In genomic region chr7:151927540-151927939, GRCh38 we compare ENCODE assay signal across 37 cellular contexts. TPM values are rescaled to one million over a fixed set of nuclear protein-coding genes. Genes with fewer than 3 reads are reported as not detected.
"Had no signal": no experiment of that assay in that cellular context is flagged by ENCODE, and none has a peak within 500 bp of the region (broad histone marks: within the 10 kb centered on the region; RNA-seq: fewer than 3 reads in every experiment).

No MANE protein-coding gene starts in this region.

- H3K4me3 ChIP-seq: adrenal gland, body of pancreas, esophagus squamous epithelium had no signal

- H3K27ac ChIP-seq: adrenal gland, body of pancreas, epithelial cell of prostate, esophagus squamous epithelium had no signal

- H3K9me3 ChIP-seq: adrenal gland, body of pancreas, esophagus squamous epithelium had no signal

- ATAC-seq: activated CD4-positive, alpha-beta T cell treated with anti-CD3 and anti-CD28 coated beads for 36 hours; activated CD8-positive, alpha-beta memory T cell treated with anti-CD3 and anti-CD28 coated beads, Interleukin-2, amount 10 ng/mL, durations not matched to agents 7 days and 5 days; activated CD8-positive, alpha-beta T cell treated with anti-CD3 and anti-CD28 coated beads, Interleukin-2, amount 10 ng/mL, durations not matched to agents 7 days and 5 days; activated naive CD8-positive, alpha-beta T cell treated with anti-CD3 and anti-CD28 coated beads, Interleukin-2, amount 50 U/mL, for 24 hours; body of pancreas; T-helper 17 cell had no signal

- H3K36me3 ChIP-seq: adrenal gland, esophagus squamous epithelium had no signal

- DNase-seq: activated CD4-positive, alpha-beta memory T cell treated with anti-CD3 and anti-CD28 coated beads for 36 hours; activated CD4-positive, alpha-beta T cell treated with anti-CD3 and anti-CD28 coated beads for 36 hours; activated CD4-positive, alpha-beta T cell treated with anti-CD3 and anti-CD28 coated beads, Interleukin-2, amount 10 ng/mL, durations not matched to agents 24 days and 14 days; activated CD4-positive, CD25-positive, alpha-beta regulatory T cell; activated CD4-positive, CD25-positive, alpha-beta regulatory T cell treated with anti-CD3 and anti-CD28 coated beads, Interleukin-2, amount 50 U/mL, for 72 hours; activated CD8-positive, alpha-beta memory T cell treated with anti-CD3 and anti-CD28 coated beads, Interleukin-2, amount 10 ng/mL, durations not matched to agents 7 days and 5 days; activated CD8-positive, alpha-beta memory T cell treated with anti-CD3 and anti-CD28 coated beads, Interleukin-2, amount 50 U/mL, for 4 hours; activated CD8-positive, alpha-beta T cell treated with anti-CD3 and anti-CD28 coated beads, Interleukin-2, amount 10 ng/mL, durations not matched to agents 7 days and 5 days; activated effector memory CD4-positive, alpha-beta T cell treated with anti-CD3 and anti-CD28 coated beads, Interleukin-2, amount 50 U/mL, for 16 hours; activated naive CD4-positive, alpha-beta T cell treated with anti-CD3 and anti-CD28 coated beads for 36 hours; activated naive CD8-positive, alpha-beta T cell treated with anti-CD3 and anti-CD28 coated beads for 36 hours; activated naive CD8-positive, alpha-beta T cell treated with anti-CD3 and anti-CD28 coated beads, Interleukin-2, amount 50 U/mL, for 24 hours; activated T-cell treated with anti-CD3 and anti-CD28 coated beads, Interleukin-2, amount 50 U/mL, for 1 hour; activated T-cell treated with anti-CD3 and anti-CD28 coated beads, Interleukin-2, amount 50 U/mL, for 48 hours; adrenal gland; amygdala; aorta; body of pancreas; caudate nucleus; cortex of kidney; effector CD8-positive, alpha-beta T cell; esophagus squamous epithelium; head of caudate nucleus; T-helper 1 cell; T-helper 17 cell; T1000 had no signal

- H3K27me3 ChIP-seq: body of pancreas had no signal

RNA-seq across cellular contexts. Expression of gene GALNTL5, which starts 28.7 kb away (rescaled TPM):
- total RNA-seq: activated CD4-positive, alpha-beta memory T cell treated with anti-CD3 and anti-CD28 coated beads for 36 hours; activated CD4-positive, alpha-beta T cell treated with anti-CD3 and anti-CD28 coated beads for 36 hours; activated CD4-positive, alpha-beta T cell treated with anti-CD3 and anti-CD28 coated beads, Interleukin-2, amount 10 ng/mL, durations not matched to agents 24 days and 14 days; activated CD8-positive, alpha-beta memory T cell treated with anti-CD3 and anti-CD28 coated beads for 36 hours; activated CD8-positive, alpha-beta memory T cell treated with anti-CD3 and anti-CD28 coated beads, Interleukin-2, amount 10 ng/mL, durations not matched to agents 7 days and 5 days; activated CD8-positive, alpha-beta T cell treated with anti-CD3 and anti-CD28 coated beads, Interleukin-2, amount 10 ng/mL, durations not matched to agents 7 days and 5 days; activated naive CD4-positive, alpha-beta T cell treated with anti-CD3 and anti-CD28 coated beads for 36 hours; activated naive CD8-positive, alpha-beta T cell treated with anti-CD3 and anti-CD28 coated beads for 36 hours; activated T-helper 1 cell treated with anti-CD3 and anti-CD28 coated beads, Interleukin-12 subunit alpha, Interleukin-12 subunit beta, Interleukin-2, Interleukin-4 antibody, amounts not matched to agents 30 ng/mL and 10 ng/mL and 1 ng/mL, durations not matched to agents 14 hours and 24 hours and 36 hours; activated T-helper 2 cell treated with anti-CD3 and anti-CD28 coated beads, Interferon-gamma antibody, Interleukin-2, Interleukin-4, amounts not matched to agents 10 μg/mL and 5 μg/mL and 100 μg/mL, durations not matched to agents 14 hours and 24 hours and 36 hours; adrenal gland; aorta; body of pancreas; chondrocyte; dermis microvascular lymphatic vessel endothelial cell; endothelial cell of umbilical vein; esophagus squamous epithelium; fibroblast of lung; fibroblast of villous mesenchyme; frontal cortex; T-helper 17 cell had no signal
- polyA plus RNA-seq: adrenal gland, aorta, endothelial cell of umbilical vein, esophagus, fibroblast of lung had no signal
